ENCODE assay signal across 8 cellular contexts in the genomic region with DNA sequence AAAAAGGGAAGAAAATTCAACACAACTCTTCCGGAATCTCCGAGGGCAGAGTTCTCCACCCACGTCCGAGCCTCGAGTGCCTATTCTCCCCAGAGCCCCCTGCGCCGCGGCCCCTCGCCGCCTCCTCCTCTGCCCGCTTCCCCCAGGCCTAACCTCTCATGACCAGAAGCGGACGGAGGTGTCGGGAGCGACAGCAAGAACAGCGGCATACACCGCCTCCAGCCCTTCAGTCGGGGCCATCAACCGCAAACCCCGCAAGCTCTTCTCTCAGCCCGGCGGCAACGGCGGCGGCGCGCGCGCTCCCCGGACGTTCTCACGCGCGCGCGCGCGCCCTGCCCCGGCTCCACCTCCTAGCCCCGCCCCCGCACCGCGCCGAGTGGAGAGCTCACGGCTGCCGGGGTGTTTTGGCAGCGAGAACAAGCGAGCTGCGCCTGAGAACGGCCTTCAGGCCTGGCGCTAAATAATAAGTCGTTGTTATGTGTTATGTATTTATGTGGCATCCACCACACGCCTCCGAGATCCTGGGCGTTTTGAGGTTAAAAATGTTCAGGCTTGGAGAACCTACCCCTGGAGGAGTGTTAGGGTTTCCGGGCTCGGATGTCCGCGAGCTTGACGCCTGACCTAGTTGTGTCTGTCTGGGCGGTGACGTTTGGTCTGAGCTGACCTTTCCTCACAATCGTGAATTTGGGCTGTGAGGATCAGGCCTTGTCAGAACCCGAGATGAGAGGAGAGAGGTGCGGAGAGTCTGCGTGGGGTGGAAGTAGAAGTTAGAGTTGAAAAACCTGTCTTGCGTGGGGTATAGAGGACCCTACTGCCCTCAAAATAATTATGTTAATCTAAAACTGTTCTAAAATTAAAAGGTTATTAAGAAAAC. TPM values are rescaled to one million over a fixed set of nuclear protein-coding genes. Genes with fewer than 3 reads are reported as not detected.
DNase-seq lines count a peak whose midpoint lies in the region; ATAC-seq and TF ChIP-seq lines count a peak whose summit lies in the region.

A gene with protein sequence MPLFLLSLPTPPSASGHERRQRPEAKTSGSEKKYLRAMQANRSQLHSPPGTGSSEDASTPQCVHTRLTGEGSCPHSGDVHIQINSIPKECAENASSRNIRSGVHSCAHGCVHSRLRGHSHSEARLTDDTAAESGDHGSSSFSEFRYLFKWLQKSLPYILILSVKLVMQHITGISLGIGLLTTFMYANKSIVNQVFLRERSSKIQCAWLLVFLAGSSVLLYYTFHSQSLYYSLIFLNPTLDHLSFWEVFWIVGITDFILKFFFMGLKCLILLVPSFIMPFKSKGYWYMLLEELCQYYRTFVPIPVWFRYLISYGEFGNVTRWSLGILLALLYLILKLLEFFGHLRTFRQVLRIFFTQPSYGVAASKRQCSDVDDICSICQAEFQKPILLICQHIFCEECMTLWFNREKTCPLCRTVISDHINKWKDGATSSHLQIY (minus strand): TSS at position 286 of the 874 bp plus-strand sequence. CDS start 77 bp downstream, at position 209.

- H3K9ac ChIP-seq in mucosa of stomach (ENCODE audit: low read length): peak within 1 kb of the TSS; percentile 81

- TF ChIP-seq RAD21 in Ishikawa (IDR thresholded peaks at IDR 0.05; ENCODE audit: low read depth): no peak; the same call in 1 of the 2 replicates

- no peaks in the 10 kb centered on the region for H3K9me3 ChIP-seq in Peyer's patch
- H3K9me3 ChIP-seq in esophagus (ENCODE audit: control insufficient read depth in 2 of 2, insufficient read depth in 1 of 2, low read depth in 1 of 2, low read length in 1 of 2): no peaks in the 10 kb centered on the region
- no peaks in the 10 kb centered on the region for H3K9me3 ChIP-seq in mucosa of stomach (ENCODE audit: control insufficient read depth, low read length)

- TF ChIP-seq CTCF in Peyer's patch (IDR thresholded peaks at IDR 0.05): no peak

- TF ChIP-seq POLR2A in Peyer's patch (IDR thresholded peaks at IDR 0.05): peak; percentile 70 to 75

- ATAC-seq in GM21447 (IDR thresholded peaks at IDR 0.05; ENCODE audit: unreplicated experiment): peak; percentile 74

- 2% methylated on average over 67 of the region's 67 CpGs for WGBS in esophagus, 2 donors

- H3K36me3 ChIP-seq in Peyer's patch (no peaks in the 10 kb centered on the region), esophagus (ENCODE audit: control insufficient read depth in 2 of 2, insufficient read depth in 2 of 2, low read length in 1 of 2) (peaks cover 0 to 3% of the 10 kb centered on the region in 2 donors), mucosa of stomach (ENCODE audit: control insufficient read depth, insufficient read depth, low read length) (no peaks in the 10 kb centered on the region)

- peak; percentile 81 for DNase-seq in COR-L47 (lab: John Stamatoyannopoulos, UW)
- DNase-seq in Peyer's patch: peak; percentile 89 to 96 (median 95)
- DNase-seq in activated T-cell treated with anti-CD3 and anti-CD28 coated beads, Interleukin-2, amount 50 U/mL, for 48 hours: peak; percentile 95 to 96
- peak; percentile 81 to 89 for DNase-seq in stimulated activated CD8-positive, alpha-beta memory T cell treated with anti-CD3 and anti-CD28 coated beads, Interleukin-4, amount 100 ng/mL, for 4 hours (ENCODE audit: low read depth in 2 of 2, low spot score in 1 of 2)

- H3K4me1 ChIP-seq in Peyer's patch (peaks cover 0 to 10% (median 0%) of the 10 kb centered on the region in 4 donors), esophagus (ENCODE audit: control insufficient read depth in 2 of 2, insufficient read depth in 2 of 2, low read length in 1 of 2) (no peaks in the 10 kb centered on the region), mucosa of stomach (ENCODE audit: control insufficient read depth, insufficient read depth, low read length) (peaks cover 10% of the 10 kb centered on the region)

- H3K27ac ChIP-seq in Peyer's patch (peak within 1 kb of the TSS; percentile 89 to 94 (median 92)), esophagus (ENCODE audit: low read depth in 2 of 2, low read length in 1 of 2) (peak within 1 kb of the TSS; percentile 90 to 99)

- H3K4me3 ChIP-seq in Peyer's patch: peak within 1 kb of the TSS; percentile 76 to 97 (median 79)
- H3K4me3 ChIP-seq in esophagus (ENCODE audit: low read depth in 1 of 2, low read length in 2 of 2): peak within 1 kb of the TSS; percentile 76 to 98
- H3K4me3 ChIP-seq in mucosa of stomach (ENCODE audit: low read length): peak within 1 kb of the TSS; percentile 37

- H3K27me3 ChIP-seq in Peyer's patch: no peaks in the 10 kb centered on the region
- H3K27me3 ChIP-seq in esophagus (ENCODE audit: control insufficient read depth in 1 of 2, insufficient read depth in 2 of 2, low read length in 2 of 2): no peaks in the 10 kb centered on the region
- no peaks in the 10 kb centered on the region for H3K27me3 ChIP-seq in mucosa of stomach (ENCODE audit: control insufficient read depth, insufficient read depth, low read length)

- TF ChIP-seq EP300 in Ishikawa (IDR thresholded peaks at IDR 0.05; ENCODE audit: borderline replicate concordance): no peak; the same call in 1 of the 2 replicates

TF ChIP-seq in Ishikawa, 13 proteins besides CTCF, POLR2A, EP300 and RAD21:
- no peak for TF ChIP-seq CREB1 (IDR thresholded peaks at IDR 0.05; ENCODE audit: low read depth)
- TF ChIP-seq NFIC (IDR thresholded peaks at IDR 0.05): no peak
- TF ChIP-seq TAF1 (IDR thresholded peaks at IDR 0.05; ENCODE audit: low read depth): peak; percentile 77; the same call in 1 of the 2 replicates
- no peak for TF ChIP-seq USF1 (IDR thresholded peaks at IDR 0.05)
- TF ChIP-seq FOXM1 (IDR thresholded peaks at IDR 0.05; ENCODE audit: borderline replicate concordance, low read depth): no peak
- TF ChIP-seq, protein P1, sequence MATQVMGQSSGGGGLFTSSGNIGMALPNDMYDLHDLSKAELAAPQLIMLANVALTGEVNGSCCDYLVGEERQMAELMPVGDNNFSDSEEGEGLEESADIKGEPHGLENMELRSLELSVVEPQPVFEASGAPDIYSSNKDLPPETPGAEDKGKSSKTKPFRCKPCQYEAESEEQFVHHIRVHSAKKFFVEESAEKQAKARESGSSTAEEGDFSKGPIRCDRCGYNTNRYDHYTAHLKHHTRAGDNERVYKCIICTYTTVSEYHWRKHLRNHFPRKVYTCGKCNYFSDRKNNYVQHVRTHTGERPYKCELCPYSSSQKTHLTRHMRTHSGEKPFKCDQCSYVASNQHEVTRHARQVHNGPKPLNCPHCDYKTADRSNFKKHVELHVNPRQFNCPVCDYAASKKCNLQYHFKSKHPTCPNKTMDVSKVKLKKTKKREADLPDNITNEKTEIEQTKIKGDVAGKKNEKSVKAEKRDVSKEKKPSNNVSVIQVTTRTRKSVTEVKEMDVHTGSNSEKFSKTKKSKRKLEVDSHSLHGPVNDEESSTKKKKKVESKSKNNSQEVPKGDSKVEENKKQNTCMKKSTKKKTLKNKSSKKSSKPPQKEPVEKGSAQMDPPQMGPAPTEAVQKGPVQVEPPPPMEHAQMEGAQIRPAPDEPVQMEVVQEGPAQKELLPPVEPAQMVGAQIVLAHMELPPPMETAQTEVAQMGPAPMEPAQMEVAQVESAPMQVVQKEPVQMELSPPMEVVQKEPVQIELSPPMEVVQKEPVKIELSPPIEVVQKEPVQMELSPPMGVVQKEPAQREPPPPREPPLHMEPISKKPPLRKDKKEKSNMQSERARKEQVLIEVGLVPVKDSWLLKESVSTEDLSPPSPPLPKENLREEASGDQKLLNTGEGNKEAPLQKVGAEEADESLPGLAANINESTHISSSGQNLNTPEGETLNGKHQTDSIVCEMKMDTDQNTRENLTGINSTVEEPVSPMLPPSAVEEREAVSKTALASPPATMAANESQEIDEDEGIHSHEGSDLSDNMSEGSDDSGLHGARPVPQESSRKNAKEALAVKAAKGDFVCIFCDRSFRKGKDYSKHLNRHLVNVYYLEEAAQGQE (IDR thresholded peaks at IDR 0.05; ENCODE audit: low read depth): no peak
- no peak for TF ChIP-seq CEBPB (IDR thresholded peaks at IDR 0.05)
- TF ChIP-seq MAX (IDR thresholded peaks at IDR 0.05): no peak; the same call in 1 of the 2 replicates
- peak; percentile 10; the same call in 1 of the 2 replicates for TF ChIP-seq TEAD4 (IDR thresholded peaks at IDR 0.05)
- TF ChIP-seq ZBTB7A (IDR thresholded peaks at IDR 0.05; ENCODE audit: low read depth): peak; percentile 68
- TF ChIP-seq TCF12 (IDR thresholded peaks at IDR 0.05; ENCODE audit: low read depth): 0 out of 2 replicates have a peak, but pooled peaks have one; percentile 30
- no peak; the same call in 1 of the 2 replicates for TF ChIP-seq YY1 (IDR thresholded peaks at IDR 0.05; ENCODE audit: low read depth)
- peak; percentile 60 for TF ChIP-seq EGR1 (IDR thresholded peaks at IDR 0.05)

RNA-seq across cellular contexts. Expression of the gene that starts here (rescaled TPM):
- total RNA-seq in Peyer's patch: 10 to 100 TPM; 15.7 to 37.7 (median 29.1) TPM
- 10 to 100 TPM in 1 of 2 donors, 1 to 10 TPM in 1; 9.8 to 10.3 TPM for polyA plus RNA-seq in esophagus

Comparison
In these comparisons a context has a peak if more than half of its experiments do, and no peak if none do; other contexts are left out.
1. Peak in every context shown above with its lines: DNase-seq, ATAC-seq, H3K4me3 ChIP-seq and H3K27ac ChIP-seq.
2. H3K4me3 ChIP-seq: peak in every context shown above with its lines; median percentile 87 in esophagus; 79 in Peyer's patch; 37 in mucosa of stomach.